8 cellular contexts compared by ENCODE assay signal in genomic region chr1:40711465-40712404, GRCh38. TPM values are rescaled to one million over a fixed set of nuclear protein-coding genes. Genes with fewer than 3 reads are reported as not detected.
DNase-seq lines count a peak whose midpoint lies in the region; ATAC-seq, FAIRE-seq and TF ChIP-seq lines count a peak whose summit lies in the region.

No MANE protein-coding gene starts in this region.

- no peaks in the 10 kb centered on the region for H3K27me3 ChIP-seq in MM.1S (replicated peaks; ENCODE audit: insufficient read depth, low read length)
- H3K27me3 ChIP-seq in mammary epithelial cell (ENCODE audit: insufficient read depth, low read length): no peaks in the 10 kb centered on the region
- H3K27me3 ChIP-seq in lower lobe of right lung (ENCODE audit: low read depth): no peaks in the 10 kb centered on the region

- ATAC-seq in lower lobe of right lung: peak; percentile 27 to 40
- ATAC-seq in GM19397 (IDR thresholded peaks at IDR 0.05; ENCODE audit: unreplicated experiment): no peak
- ATAC-seq in GM18498 (IDR thresholded peaks at IDR 0.05; ENCODE audit: unreplicated experiment): no peak

- CTCF ChIA-PET in mammary epithelial cell (lab: Charles Lee; ENCODE audit: low non-redundant PET): no interaction called here

- H3K9ac ChIP-seq in MM.1S (ENCODE audit: low read length) (no peak overlapping the region; the same call in 1 of the 2 replicates), mammary epithelial cell (ENCODE audit: insufficient read depth, low read length) (peak overlapping the region; percentile 39)

- H3K79me2 ChIP-seq in MM.1S (ENCODE audit: low read length): peaks cover 82% of the 10 kb centered on the region
- peaks cover 89% of the 10 kb centered on the region for H3K79me2 ChIP-seq in mammary epithelial cell (ENCODE audit: insufficient read depth, low read length)

- H3K9me3 ChIP-seq in MM.1S (replicated peaks; ENCODE audit: insufficient read depth, low read length) (no peaks in the 10 kb centered on the region), mammary epithelial cell (replicated peaks; ENCODE audit: insufficient read depth, low read length) (no peaks in the 10 kb centered on the region), lower lobe of right lung (no peaks in the 10 kb centered on the region)

- peak overlapping the region; percentile 62; the same call in 1 of the 2 replicates for H3K4me2 ChIP-seq in MM.1S (ENCODE audit: low read depth, low read length)
- H3K4me2 ChIP-seq in mammary epithelial cell (ENCODE audit: insufficient read depth, low read depth, low read length): peak overlapping the region; percentile 86

- H3K36me3 ChIP-seq in MM.1S (replicated peaks; ENCODE audit: insufficient read depth, low read length): no peaks in the 10 kb centered on the region
- H3K36me3 ChIP-seq in mammary epithelial cell (ENCODE audit: insufficient read depth, low read length): peaks cover 6% of the 10 kb centered on the region
- no peaks in the 10 kb centered on the region for H3K36me3 ChIP-seq in lower lobe of right lung
- H3K36me3 ChIP-seq in urinary bladder (ENCODE audit: insufficient read depth): no peaks in the 10 kb centered on the region

- TSS peak; percentile 7 for BruUV-seq in mammary epithelial cell (replicated peaks; lab: Mats Ljungman, UMichigan)

- H2AFZ ChIP-seq in MM.1S (ENCODE audit: low read length) (no peak overlapping the region), mammary epithelial cell (ENCODE audit: low read depth, low read length) (no peak overlapping the region)

- FAIRE-seq in HTR-8/SVneo (lab: Jason Lieb, UNC): no peak

- H3K9me2 ChIP-seq in MM.1S (replicated peaks; ENCODE audit: insufficient read depth, low read length): no peaks in the 10 kb centered on the region

- dilution Hi-C loops in mammary epithelial cell (cut with HindIII; ENCODE audit: low sequenced_read_pairs): no loop called here

- intact Hi-C loops in mammary epithelial cell (cut with micrococcal nuclease) (loop anchor here (1.0 to 2.0 kb wide), 2 partner anchors 19 to 87 kb away; no protein-coding TSS in a partner anchor), lower lobe of right lung (cut with DNase I) (no loop called here)

- TF ChIP-seq CTCF in MM.1S (IDR thresholded peaks at IDR 0.05; ENCODE audit: low read length): no peak
- TF ChIP-seq CTCF in mammary epithelial cell (conservative IDR thresholded peaks at IDR 0.05 in 1 of 2, IDR thresholded peaks at IDR 0.05 in 1 of 2; ENCODE audit: extremely low read depth in 1 of 2, insufficient read depth in 1 of 2, low read depth in 1 of 2, low read length in 2 of 2): no peak
- no peak for TF ChIP-seq CTCF in lower lobe of right lung (IDR thresholded peaks at IDR 0.05)

- H3K4me3 ChIP-seq in MM.1S (ENCODE audit: low read length): no peak overlapping the region
- peak overlapping the region; percentile 64 to 83 (median 69) for H3K4me3 ChIP-seq in mammary epithelial cell (replicated peaks in 1 of 3; ENCODE audit: insufficient read depth in 1 of 3, low read depth in 2 of 3, low read length in 3 of 3)
- H3K4me3 ChIP-seq in lower lobe of right lung: peak overlapping the region; percentile 60
- H3K4me3 ChIP-seq in urinary bladder (ENCODE audit: low read depth, low read length): no peak overlapping the region

- H3K4me1 ChIP-seq in MM.1S (ENCODE audit: low read length) (peaks cover 36% of the 10 kb centered on the region), mammary epithelial cell (ENCODE audit: insufficient read depth, low read length) (peaks cover 44% of the 10 kb centered on the region), lower lobe of right lung (peaks cover 86% of the 10 kb centered on the region), urinary bladder (ENCODE audit: insufficient read depth) (no peaks in the 10 kb centered on the region)

- peak; percentile 94 for DNase-seq in DMS79 treated with DMSO at 0.1 percent for 48 hours (lab: John Stamatoyannopoulos, UW)
- no peak for DNase-seq in MM.1S
- DNase-seq in mammary epithelial cell: peak; percentile 92
- DNase-seq in lower lobe of right lung: no peak
- DNase-seq in HTR-8/SVneo (ENCODE audit: insufficient read length, low spot score): no peak

- no peaks in the 10 kb centered on the region for H4K20me1 ChIP-seq in MM.1S (ENCODE audit: insufficient read depth, low read length)
- no peaks in the 10 kb centered on the region for H4K20me1 ChIP-seq in mammary epithelial cell (ENCODE audit: insufficient read depth, low read length)

- peaks cover 7% of the 10 kb centered on the region for H3F3A ChIP-seq in MM.1S (ENCODE audit: insufficient read depth, low read length)

- in situ Hi-C loops in mammary epithelial cell (cut with MboI; ENCODE audit: low sequenced_read_pairs in 2 of 2): no loop called here

- WGBS in mammary epithelial cell (ENCODE audit: low coverage, missing lambda C conversion rate): 0% methylated on average over 3 of the region's 3 CpGs
- WGBS in urinary bladder: 12% methylated on average over 3 of the region's 3 CpGs

- H3K27ac ChIP-seq in MM.1S (ENCODE audit: low read length) (peak overlapping the region; percentile 14; the same call in 1 of the 2 replicates), mammary epithelial cell (ENCODE audit: insufficient read depth, low read depth, low read length) (peak overlapping the region; percentile 55), lower lobe of right lung (peak overlapping the region; percentile 80), urinary bladder (ENCODE audit: low read depth) (peak overlapping the region; percentile 41)

RNA-seq across cellular contexts. Expression of gene NFYC, which starts 20.2 kb away (rescaled TPM):
- 10 to 100 TPM; 32.0 to 48.7 TPM for total RNA-seq in mammary epithelial cell
- 57.0 TPM for polyA plus RNA-seq in mammary epithelial cell
- 26.7 TPM for polyA minus RNA-seq in mammary epithelial cell
- 54.2 TPM for total RNA-seq in lower lobe of right lung
- 43.8 TPM for total RNA-seq in urinary bladder
- polyA plus RNA-seq in urinary bladder: 52.3 TPM

RNA-seq across cellular contexts. Expression of gene RIMS3, which starts 46.3 kb away (rescaled TPM):
- 10 to 100 TPM in 1 of 2 donors, 1 to 10 TPM in 1; 7.7 to 16.5 TPM for total RNA-seq in mammary epithelial cell
- polyA plus RNA-seq in mammary epithelial cell: 3.0 TPM
- 9.1 TPM for polyA minus RNA-seq in mammary epithelial cell
- 4.6 TPM for total RNA-seq in lower lobe of right lung
- total RNA-seq in urinary bladder: 3.1 TPM
- polyA plus RNA-seq in urinary bladder: 4.0 TPM

Comparison
In these comparisons a context has a peak if more than half of its experiments do, and no peak if none do; other contexts are left out.
1. DNase-seq: peak in DMS79 treated with DMSO at 0.1 percent for 48 hours (single experiment) and mammary epithelial cell (single experiment); none in MM.1S (single experiment), lower lobe of right lung (single experiment) and HTR-8/SVneo (single experiment).
2. H3K27ac ChIP-seq: peak in every context shown above with its lines; median percentile 80 in lower lobe of right lung; 55 in mammary epithelial cell; 41 in urinary bladder; 14 in MM.1S.
3. H3K4me3 ChIP-seq: peak in mammary epithelial cell (3 of 3) and lower lobe of right lung (single experiment); none in MM.1S (single experiment) and urinary bladder (single experiment).
4. ATAC-seq: peak in lower lobe of right lung (2 of 2); none in GM19397 (single experiment) and GM18498 (single experiment).